ENCODE assay signal across 1 cellular context in the genomic region with DNA sequence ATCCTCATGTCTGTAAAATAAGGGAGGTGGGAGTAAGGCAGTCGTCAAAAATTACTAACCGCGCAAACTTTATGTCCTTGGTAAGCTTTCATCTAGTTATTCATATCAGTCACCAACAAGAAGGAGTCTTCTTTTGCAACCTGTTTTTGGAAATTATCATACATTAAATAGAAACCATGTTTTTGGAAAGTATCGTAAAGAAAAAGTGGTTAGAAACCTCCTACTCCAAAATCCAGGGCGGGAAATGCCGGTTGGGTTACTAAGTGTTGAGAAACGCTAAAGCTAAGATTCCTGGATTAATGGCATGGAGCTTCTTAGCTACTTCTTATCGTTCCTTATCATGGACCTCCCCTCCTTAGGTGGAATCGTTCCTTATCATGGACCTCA.
TF ChIP-seq lines count a peak whose summit lies in the region.

No MANE protein-coding gene starts in this region.

TF ChIP-seq in endothelial cell of umbilical vein, 7 proteins besides CTCF, POLR2A, EP300 and RAD21:
- TF ChIP-seq POLR2AphosphoS5 (IDR thresholded peaks at IDR 0.05; ENCODE audit: insufficient read depth, low read depth, low read length), result no peak
- TF ChIP-seq MAX (IDR thresholded peaks at IDR 0.05; ENCODE audit: insufficient read depth, insufficient read length), result no peak
- no peak for TF ChIP-seq MYC (IDR thresholded peaks at IDR 0.05; ENCODE audit: low read depth, low read length)
- TF ChIP-seq EZH2 (IDR thresholded peaks at IDR 0.05; ENCODE audit: borderline replicate concordance, low read depth, low read length, severe bottlenecking), result no peak
- TF ChIP-seq JUN (IDR thresholded peaks at IDR 0.05; ENCODE audit: borderline replicate concordance, insufficient read depth, insufficient read length, low read depth), result no peak
- TF ChIP-seq GATA2 (IDR thresholded peaks at IDR 0.05; ENCODE audit: insufficient read depth, insufficient read length, low read depth, low read length), result no peak
- TF ChIP-seq FOS (IDR thresholded peaks at IDR 0.05; ENCODE audit: borderline replicate concordance, insufficient read depth, low read length), result no peak
TF ChIP-seq in endothelial cell of umbilical vein: peak in this region for 0.
